In the genomic region with DNA sequence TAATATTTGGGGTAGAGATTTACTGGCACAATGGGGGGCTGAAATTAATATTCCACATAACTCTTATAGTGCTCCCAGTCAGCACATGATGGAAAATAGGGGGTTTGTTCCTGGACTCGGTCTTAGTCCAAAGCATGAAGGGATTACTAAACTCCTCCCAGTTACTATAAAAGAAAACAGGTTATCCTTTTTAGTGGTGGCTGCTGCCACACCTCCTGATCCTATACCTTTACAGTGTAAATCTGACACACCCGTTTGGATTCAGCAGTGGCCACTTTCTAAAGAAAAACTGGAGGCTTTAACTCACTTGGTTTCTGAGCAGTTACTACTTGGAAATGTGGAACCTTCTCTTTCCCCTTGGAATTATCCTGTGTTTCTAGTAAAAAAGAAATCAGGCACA, we compare ENCODE assay signal across 18 cellular contexts.
"Had no signal": no experiment of that assay in that cellular context is flagged by ENCODE, and none has a peak within 500 bp of the region (broad histone marks: within the 10 kb centered on the region; RNA-seq: fewer than 3 reads in every experiment).

No MANE protein-coding gene starts in this region.

- DNase-seq: effector CD4-positive, alpha-beta T cell; endodermal cell; erythroblast; foreskin melanocyte; head of caudate nucleus; mammary epithelial cell; natural killer cell; right cardiac atrium; stimulated activated CD4-positive, alpha-beta T cell treated with anti-CD3 and anti-CD28 coated beads, Interleukin-2, amount 100 ng/mL, for 48 hours; stimulated activated CD8-positive, alpha-beta memory T cell treated with anti-CD3 and anti-CD28 coated beads, Interleukin-4, amount 100 ng/mL, for 48 hours; stimulated activated naive CD8-positive, alpha-beta T cell treated with anti-CD3 and anti-CD28 coated beads, Interleukin-15, Interleukin-2, amounts not matched to agents 100 U/mL and 50 U/mL, for 24 hours; thyroid gland; upper lobe of left lung; uterus had no signal

- H3K36me3 ChIP-seq: suprapubic skin, thyroid gland, upper lobe of left lung, uterus had no signal

- H3K9me3 ChIP-seq: suprapubic skin, thyroid gland, uterus had no signal

- H3K4me1 ChIP-seq: thyroid gland, upper lobe of left lung, uterus had no signal

- ATAC-seq: natural killer cell; right cardiac atrium; stimulated activated effector memory CD8-positive, alpha-beta T cell treated with anti-CD3 and anti-CD28 coated beads, Interleukin-12 subunit alpha, Interleukin-12 subunit beta, amount 100 ng/mL, for 72 hours; stimulated activated naive CD8-positive, alpha-beta T cell treated with anti-CD3 and anti-CD28 coated beads, Interleukin-15, Interleukin-2, amounts not matched to agents 100 U/mL and 50 U/mL, for 24 hours had no signal

- H3K4me3 ChIP-seq: hepatocyte, smooth muscle cell, suprapubic skin, thyroid gland, upper lobe of left lung, uterus had no signal
